10 cellular contexts compared by ENCODE assay signal in the genomic region with DNA sequence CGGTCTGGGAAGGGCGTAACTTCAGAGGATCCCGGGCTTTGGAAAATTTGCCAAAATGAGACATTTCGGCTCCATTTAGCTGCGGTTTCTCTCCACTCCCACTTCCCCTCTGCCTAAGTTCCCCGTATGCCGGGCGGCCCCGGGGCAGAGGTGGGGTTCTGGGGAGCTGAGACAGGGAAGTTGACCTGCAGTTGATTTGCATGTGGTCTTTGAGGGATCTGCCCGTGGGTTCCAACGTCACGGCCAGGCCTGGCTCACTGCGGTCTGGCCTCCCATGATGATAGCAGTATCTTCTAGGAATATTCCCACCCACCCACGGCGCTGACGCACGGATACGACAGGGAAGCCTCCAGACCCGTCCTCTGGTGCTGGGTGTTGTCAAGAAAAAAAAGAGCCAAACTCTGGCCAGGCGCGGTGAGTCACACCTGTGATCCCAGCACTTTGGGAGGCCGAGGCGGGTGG. TPM values are rescaled to one million over a fixed set of nuclear protein-coding genes. Genes with fewer than 3 reads are reported as not detected.
DNase-seq lines count a peak whose midpoint lies in the region; ATAC-seq and TF ChIP-seq lines count a peak whose summit lies in the region.
"Had no signal": no experiment of that assay in that cellular context is flagged by ENCODE, and none has a peak within 500 bp of the region (broad histone marks: within the 10 kb centered on the region; RNA-seq: fewer than 3 reads in every experiment).

No MANE protein-coding gene starts in this region.

- H3K27me3 Mint-ChIP-seq in activated T-cell treated with anti-CD3 and anti-CD28 coated beads, Interleukin-2, amount 50 U/mL, for 72 hours (ENCODE audit: low read depth) = no peaks in the 10 kb centered on the region

- no peaks in the 10 kb centered on the region for H3K4me1 ChIP-seq in upper lobe of left lung

- no peak overlapping the region for H3K27ac Mint-ChIP-seq in activated T-cell treated with anti-CD3 and anti-CD28 coated beads, Interleukin-2, amount 50 U/mL, for 72 hours

- WGBS in upper lobe of left lung, 2 donors = 60 to 64% methylated on average over 19 to 23 of the region's 23 CpGs

- intact Hi-C loops in left ventricle myocardium superior (cut with micrococcal nuclease) = no loop called here

- H3K27ac ChIP-seq in upper lobe of left lung = no peak overlapping the region
- H3K27ac ChIP-seq: KMS-11 had no signal

- no peak for TF ChIP-seq CTCF in upper lobe of left lung (IDR thresholded peaks at IDR 0.05)

- peak; percentile 36 to 46 for ATAC-seq in activated T-cell treated with anti-CD3 and anti-CD28 coated beads, Interleukin-2, amount 50 U/mL, for 72 hours (replicated peaks in 1 of 2)
- ATAC-seq in left ventricle myocardium superior (peak; percentile 57), upper lobe of left lung (ENCODE audit: low FRiP score in 2 of 2) (peak; percentile 89 to 96)

- DNase-seq in activated T-cell treated with anti-CD3 and anti-CD28 coated beads, Interleukin-2, amount 50 U/mL, for 72 hours = peak; percentile 24 to 27
- no peak for DNase-seq in activated T-cell treated with anti-CD3 and anti-CD28 coated beads, Interleukin-2, amount 50 U/mL, for 1 hour
- peak; percentile 86 to 94 for DNase-seq in NOMO-1 (lab: John Stamatoyannopoulos, UW; ENCODE audit: unreplicated experiment in 2 of 2)
- peak; percentile 61 for DNase-seq in left ventricle myocardium superior
- peak; percentile 89 to 91 for DNase-seq in upper lobe of left lung
- DNase-seq in T-helper 2 cell = no peak
- DNase-seq in occipital lobe (lab: John Stamatoyannopoulos, UW) = no peak
- DNase-seq in activated effector memory CD4-positive, alpha-beta T cell treated with anti-CD3 and anti-CD28 coated beads, Interleukin-2, amount 50 U/mL, for 16 hours = no peak

- peaks cover 16% of the 10 kb centered on the region for H3K4me1 Mint-ChIP-seq in activated T-cell treated with anti-CD3 and anti-CD28 coated beads, Interleukin-2, amount 50 U/mL, for 72 hours (ENCODE audit: low read depth)

- TF ChIP-seq EP300 in upper lobe of left lung (IDR thresholded peaks at IDR 0.05) = peak in 3 of 4 donors; percentile 56 to 81 (median 70)

- no peak overlapping the region for H3K4me3 Mint-ChIP-seq in activated T-cell treated with anti-CD3 and anti-CD28 coated beads, Interleukin-2, amount 50 U/mL, for 72 hours

- no peaks in the 10 kb centered on the region for H3K9me3 Mint-ChIP-seq in activated T-cell treated with anti-CD3 and anti-CD28 coated beads, Interleukin-2, amount 50 U/mL, for 72 hours
- H3K9me3 Mint-ChIP-seq: activated naive CD4-positive, alpha-beta T cell treated with anti-CD3 and anti-CD28 coated beads, Interleukin-2, amount 50 U/mL, for 72 hours had no signal

- H3K27me3 ChIP-seq in upper lobe of left lung = no peaks in the 10 kb centered on the region

- H3K36me3 Mint-ChIP-seq in activated T-cell treated with anti-CD3 and anti-CD28 coated beads, Interleukin-2, amount 50 U/mL, for 72 hours (ENCODE audit: insufficient read depth in 2 of 2) = no peaks in the 10 kb centered on the region
- H3K36me3 Mint-ChIP-seq: activated naive CD4-positive, alpha-beta T cell treated with anti-CD3 and anti-CD28 coated beads, Interleukin-2, amount 50 U/mL, for 72 hours had no signal

- TF ChIP-seq POLR2A in upper lobe of left lung (IDR thresholded peaks at IDR 0.05) = no peak

- H3K36me3 ChIP-seq in upper lobe of left lung = no peaks in the 10 kb centered on the region

- H3K9me3 ChIP-seq in upper lobe of left lung = peaks cover 0 to 2% (median 0%) of the 10 kb centered on the region in 4 donors

- H3K4me3 ChIP-seq in upper lobe of left lung = no peak overlapping the region

RNA-seq across cellular contexts. Expression of gene CRLF2, which starts 27.3 kb away (rescaled TPM):
- total RNA-seq in activated T-cell treated with anti-CD3 and anti-CD28 coated beads, Interleukin-2, amount 50 U/mL, for 72 hours = 1 to 10 TPM in 1 of 2 donors, under 1 TPM in 1; 0.22 to 1.4 TPM
- total RNA-seq in left ventricle myocardium superior (not detected), upper lobe of left lung (1 to 10 TPM in 2 of 6 donors, under 1 TPM in 2, not detected in 2; 0.44 to 1.6 (median 0.76) TPM), occipital lobe (not detected)

RNA-seq across cellular contexts. Expression of gene CSF2RA, which starts 28.9 kb away (rescaled TPM):
- under 1 TPM; 0.41 to 0.69 TPM for total RNA-seq in activated T-cell treated with anti-CD3 and anti-CD28 coated beads, Interleukin-2, amount 50 U/mL, for 72 hours
- 3.6 TPM for total RNA-seq in left ventricle myocardium superior
- total RNA-seq in upper lobe of left lung = 10 to 100 TPM; 13.6 to 55.5 (median 38.9) TPM
- total RNA-seq in occipital lobe = 10.5 TPM

Comparison
In these comparisons a context has a peak if more than half of its experiments do, and no peak if none do; other contexts are left out.
1. DNase-seq: peak in activated T-cell treated with anti-CD3 and anti-CD28 coated beads, Interleukin-2, amount 50 U/mL, for 72 hours (2 of 2), NOMO-1 (2 of 2), left ventricle myocardium superior (single experiment) and upper lobe of left lung (2 of 2); none in activated T-cell treated with anti-CD3 and anti-CD28 coated beads, Interleukin-2, amount 50 U/mL, for 1 hour (single experiment), T-helper 2 cell (0 of 5), occipital lobe (single experiment) and activated effector memory CD4-positive, alpha-beta T cell treated with anti-CD3 and anti-CD28 coated beads, Interleukin-2, amount 50 U/mL, for 16 hours (single experiment).
2. ATAC-seq: peak in every context shown above with its lines; median percentile 92 in upper lobe of left lung; 57 in left ventricle myocardium superior; 41 in activated T-cell treated with anti-CD3 and anti-CD28 coated beads, Interleukin-2, amount 50 U/mL, for 72 hours.